ENCODE assay signal across 24 cellular contexts in the genomic region with DNA sequence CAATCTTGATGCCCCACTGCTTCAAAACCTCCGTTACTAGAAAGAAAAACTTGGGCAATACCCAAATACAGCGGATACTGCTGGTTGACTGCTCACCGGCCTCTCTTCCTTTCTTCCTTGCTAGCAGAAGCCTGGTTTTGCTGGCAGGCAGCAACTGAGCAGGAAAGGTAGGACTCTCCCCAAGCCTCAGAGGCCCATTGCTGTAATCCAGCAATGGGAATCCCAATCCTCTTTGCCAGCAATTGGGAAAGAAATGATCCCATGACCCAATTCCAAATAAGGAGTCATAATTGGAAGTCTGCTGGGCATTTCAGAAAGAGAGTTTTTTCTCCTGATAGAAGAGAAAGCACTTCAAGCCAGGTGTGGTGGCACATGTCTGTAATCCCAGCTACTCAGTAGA.
"Had no signal": no experiment of that assay in that cellular context is flagged by ENCODE, and none has a peak within 500 bp of the region (broad histone marks: within the 10 kb centered on the region; RNA-seq: fewer than 3 reads in every experiment).

No MANE protein-coding gene starts in this region.

- FAIRE-seq: small intestine had no signal

- H3K79me2 ChIP-seq: parathyroid adenoma had no signal

- H3K9ac ChIP-seq: neural progenitor cell, parathyroid adenoma had no signal

- DNase-seq: naive thymus-derived CD4-positive, alpha-beta T cell; natural killer cell; occipital lobe; ovary; posterior cingulate gyrus; psoas muscle; right cardiac atrium; sigmoid colon; small intestine; stimulated activated CD4-positive, alpha-beta T cell treated with anti-CD3 and anti-CD28 coated beads, Interleukin-15, amount 100 ng/mL, for 24 hours; stimulated activated CD4-positive, alpha-beta T cell treated with anti-CD3 and anti-CD28 coated beads, Interleukin-2, amount 100 ng/mL, for 24 hours; stimulated activated CD4-positive, alpha-beta T cell treated with anti-CD3 and anti-CD28 coated beads, Interleukin-2, amount 100 ng/mL, for 48 hours; stimulated activated CD4-positive, alpha-beta T cell treated with anti-CD3 and anti-CD28 coated beads, Interleukin-4, amount 100 ng/mL, for 24 hours; stimulated activated naive B cell treated with anti-CD40 and anti-IgM and Interleukin-4, amounts not matched to agents 10 μg/mL and 1 μg/mL and 100 μg/mL, for 72 hours; stimulated activated naive CD4-positive, alpha-beta T cell treated with Interleukin-2 at 50 U/mL for 16 hours; stomach; tibial artery; transverse colon; upper lobe of right lung; uterus had no signal

- H3K4me1 ChIP-seq: neural progenitor cell, parathyroid adenoma, sigmoid colon, transverse colon, upper lobe of right lung, uterus had no signal

- H3K36me3 ChIP-seq: neural progenitor cell, ovary, sigmoid colon, stomach, thoracic aorta, tibial artery, transverse colon, upper lobe of right lung, uterus had no signal

- H2AFZ ChIP-seq: neural progenitor cell, parathyroid adenoma had no signal

- H3K4me3 ChIP-seq: neural progenitor cell, ovary, psoas muscle, sigmoid colon, stomach, thoracic aorta, tibial artery, transverse colon, upper lobe of right lung, uterus had no signal

- H3K4me2 ChIP-seq: neural progenitor cell had no signal

- H3K27ac ChIP-seq: neural progenitor cell, ovary, parathyroid adenoma, psoas muscle, sigmoid colon, stomach, thoracic aorta, tibial artery, transverse colon, upper lobe of right lung, uterus had no signal

- H3K9me3 ChIP-seq: ovary, psoas muscle, sigmoid colon, thoracic aorta, tibial artery, transverse colon, upper lobe of right lung, uterus had no signal

- H3K27me3 ChIP-seq: neural progenitor cell, ovary, sigmoid colon, stomach, tibial artery, transverse colon, upper lobe of right lung, uterus had no signal

- ATAC-seq: naive thymus-derived CD4-positive, alpha-beta T cell; natural killer cell; psoas muscle; right cardiac atrium; stimulated activated effector memory CD8-positive, alpha-beta T cell treated with anti-CD3 and anti-CD28 coated beads, Interleukin-12 subunit alpha, Interleukin-12 subunit beta, amount 100 ng/mL, for 72 hours; stimulated activated naive B cell treated with anti-CD40 and anti-IgM and Interleukin-4, amounts not matched to agents 10 μg/mL and 1 μg/mL and 100 μg/mL, for 72 hours; upper lobe of right lung had no signal
